ENCODE assay signal across 20 cellular contexts in genomic region chr3:197281849-197282248, GRCh38. TPM values are rescaled to one million over a fixed set of nuclear protein-coding genes. Genes with fewer than 3 reads are reported as not detected.
DNase-seq lines count a peak whose midpoint lies in the region; ATAC-seq, FAIRE-seq and TF ChIP-seq lines count a peak whose summit lies in the region.
"Had no signal": no experiment of that assay in that cellular context is flagged by ENCODE, and none has a peak within 500 bp of the region (broad histone marks: within the 10 kb centered on the region; RNA-seq: fewer than 3 reads in every experiment).

No MANE protein-coding gene starts in this region.

- H3K4me3 ChIP-seq in A673 (ENCODE audit: low read depth, low read length, poor library complexity, severe bottlenecking) (no peak overlapping the region), GM12878 (no peak overlapping the region)

- H3K27ac ChIP-seq in A673 (ENCODE audit: low read depth, low read length, poor library complexity, severe bottlenecking) (no peak overlapping the region), GM12878 (ENCODE audit: control insufficient read depth, insufficient read depth) (no peak overlapping the region)
- H3K27ac ChIP-seq: C4-2B had no signal

- no peak overlapping the region for H3K9ac ChIP-seq in GM12878 (ENCODE audit: control insufficient read depth, insufficient read depth, low read length)

- H3K9me3 Mint-ChIP-seq in activated T-cell treated with anti-CD3 and anti-CD28 coated beads, Interleukin-2, amount 50 U/mL, for 72 hours = no peaks in the 10 kb centered on the region
- H3K9me3 Mint-ChIP-seq in activated CD8-positive, alpha-beta T cell treated with anti-CD3 and anti-CD28 coated beads, Interleukin-2, amount 10 ng/mL, durations not matched to agents 7 days and 5 days (ENCODE audit: insufficient read depth) = no peaks in the 10 kb centered on the region
- H3K9me3 Mint-ChIP-seq: CD4-positive, alpha-beta memory T cell had no signal

- no peaks in the 10 kb centered on the region for H4K20me1 ChIP-seq in GM12878 (ENCODE audit: control insufficient read depth, insufficient read depth)

- no peak overlapping the region for H3K4me3 Mint-ChIP-seq in activated T-cell treated with anti-CD3 and anti-CD28 coated beads, Interleukin-2, amount 50 U/mL, for 72 hours
- H3K4me3 Mint-ChIP-seq in activated CD8-positive, alpha-beta T cell treated with anti-CD3 and anti-CD28 coated beads, Interleukin-2, amount 10 ng/mL, durations not matched to agents 7 days and 5 days = no peak overlapping the region
- H3K4me3 Mint-ChIP-seq: CD4-positive, alpha-beta memory T cell had no signal

- SMC1A ChIA-PET in GM12878 (lab: Charles Lee; ENCODE audit: uncharacterized antibody, unreplicated experiment) = interaction anchor here (1.1 to 1.2 kb wide), 3 partner anchors 10 to 220 kb away, joined by 3 read pairs; no protein-coding TSS in a partner anchor

- peaks cover 8 to 30% of the 10 kb centered on the region in 2 donors for H3K36me3 Mint-ChIP-seq in activated T-cell treated with anti-CD3 and anti-CD28 coated beads, Interleukin-2, amount 50 U/mL, for 72 hours (ENCODE audit: insufficient read depth in 2 of 2)
- peaks cover 48% of the 10 kb centered on the region for H3K36me3 Mint-ChIP-seq in activated CD8-positive, alpha-beta T cell treated with anti-CD3 and anti-CD28 coated beads, Interleukin-2, amount 10 ng/mL, durations not matched to agents 7 days and 5 days (ENCODE audit: low read depth)

- intact Hi-C loops in A673 (cut with micrococcal nuclease; ENCODE audit: unreplicated experiment) (no loop called here), GM12878 (cut with micrococcal nuclease; ENCODE audit: unreplicated experiment) (no loop called here), posterior cingulate gyrus (cut with DNase I) (no loop called here)

- H3K4me1 Mint-ChIP-seq in activated T-cell treated with anti-CD3 and anti-CD28 coated beads, Interleukin-2, amount 50 U/mL, for 72 hours (ENCODE audit: low read depth) = peaks cover 13% of the 10 kb centered on the region
- peaks cover 3% of the 10 kb centered on the region for H3K4me1 Mint-ChIP-seq in activated CD8-positive, alpha-beta T cell treated with anti-CD3 and anti-CD28 coated beads, Interleukin-2, amount 10 ng/mL, durations not matched to agents 7 days and 5 days (ENCODE audit: low read depth)

- no peaks in the 10 kb centered on the region for H3K27me3 Mint-ChIP-seq in activated T-cell treated with anti-CD3 and anti-CD28 coated beads, Interleukin-2, amount 50 U/mL, for 72 hours (ENCODE audit: low read depth)
- no peaks in the 10 kb centered on the region for H3K27me3 Mint-ChIP-seq in activated CD8-positive, alpha-beta T cell treated with anti-CD3 and anti-CD28 coated beads, Interleukin-2, amount 10 ng/mL, durations not matched to agents 7 days and 5 days (ENCODE audit: low read depth)
- H3K27me3 Mint-ChIP-seq: CD4-positive, alpha-beta memory T cell had no signal

- BruUV-seq in A673 (replicated peaks; lab: Mats Ljungman, UMichigan) (TSS peak; percentile 1), GM12878 (replicated peaks; lab: Mats Ljungman, UMichigan) (TSS peak; percentile 18)

- FAIRE-seq in H54 (lab: Jason Lieb, UNC) (peak; percentile 89), GM12878 (lab: Jason Lieb, UNC) (no peak)
- FAIRE-seq: A204.1, D721Med, GM12892, GM19239, HTR-8/SVneo had no signal

- H3K4me1 ChIP-seq in A673 (ENCODE audit: insufficient read depth, low read length, poor library complexity, severe bottlenecking) = peaks cover 9% of the 10 kb centered on the region
- no peaks in the 10 kb centered on the region for H3K4me1 ChIP-seq in GM12878 (ENCODE audit: control insufficient read depth, insufficient read depth, low read length)
- H3K4me1 ChIP-seq: BE2C had no signal

- DNase-seq in activated T-cell treated with anti-CD3 and anti-CD28 coated beads, Interleukin-2, amount 50 U/mL, for 72 hours = no peak
- no peak for DNase-seq in activated T-cell treated with anti-CD3 and anti-CD28 coated beads, Interleukin-2, amount 50 U/mL, for 48 hours
- DNase-seq in A673 (ENCODE audit: low spot score) = no peak
- no peak for DNase-seq in H54 (ENCODE audit: insufficient read length, low spot score)
- DNase-seq in GM12878 (ENCODE audit: low read depth, low spot score) = no peak
- no peak for DNase-seq in activated CD8-positive, alpha-beta T cell treated with anti-CD3 and anti-CD28 coated beads, Interleukin-2, amount 10 ng/mL, durations not matched to agents 7 days and 5 days
- DNase-seq in posterior cingulate gyrus = no peak
- DNase-seq: BE2C; CD4-positive, alpha-beta memory T cell; DMS153; DMS79 treated with DMSO at 0.1 percent for 48 hours; EL; GOT3; HCEC 1CT had no signal

- no peak for TF ChIP-seq EP300 in GM12878 (IDR thresholded peaks at IDR 0.05; ENCODE audit: borderline replicate concordance in 1 of 2, control insufficient read depth in 1 of 2, low read depth in 2 of 2, low read length in 2 of 2)

- peaks cover 13% of the 10 kb centered on the region for H3K79me2 ChIP-seq in GM12878 (ENCODE audit: control insufficient read depth, insufficient read depth, low read length)

- no peak for TF ChIP-seq CTCF in A673 (conservative IDR thresholded peaks at IDR 0.05; ENCODE audit: low read depth, low read length)
- TF ChIP-seq CTCF in GM12878 (IDR thresholded peaks at IDR 0.05 in 2 of 3, conservative IDR thresholded peaks at IDR 0.05 in 1 of 3; ENCODE audit: control insufficient read depth in 2 of 3, extremely low read depth in 1 of 3, insufficient read depth in 1 of 3, low read depth in 3 of 3, low read length in 3 of 3) = no peak

- POLR2A ChIA-PET in A673 (lab: Charles Lee; ENCODE audit: low non-redundant PET) = no interaction called here
- POLR2A ChIA-PET in GM12878 (lab: Charles Lee) = no interaction called here
- POLR2A ChIA-PET in activated CD8-positive, alpha-beta T cell treated with anti-CD3 and anti-CD28 coated beads, Interleukin-2, amount 10 ng/mL, durations not matched to agents 7 days and 5 days (lab: Charles Lee) = no interaction called here

- H3K27me3 ChIP-seq in A673 (replicated peaks; ENCODE audit: insufficient read depth, low read depth, low read length, poor library complexity) (no peaks in the 10 kb centered on the region), GM12878 (replicated peaks in 1 of 2; ENCODE audit: control insufficient read depth in 2 of 2, insufficient read depth in 2 of 2, low read length in 1 of 2) (no peaks in the 10 kb centered on the region)
- H3K27me3 ChIP-seq: BE2C had no signal

- whole genome bisulfite sequencing in GM12878 (ENCODE audit: insufficient coverage, insufficient replicate concordance, low lambda C conversion rate, missing lambda C conversion rate) = 100% methylated on average over 1 of the region's 1 CpG

- peak overlapping the region; percentile 1 for H3K27ac Mint-ChIP-seq in activated T-cell treated with anti-CD3 and anti-CD28 coated beads, Interleukin-2, amount 50 U/mL, for 72 hours
- no peak overlapping the region for H3K27ac Mint-ChIP-seq in activated CD8-positive, alpha-beta T cell treated with anti-CD3 and anti-CD28 coated beads, Interleukin-2, amount 10 ng/mL, durations not matched to agents 7 days and 5 days

- H2AFZ ChIP-seq in GM12878 (ENCODE audit: control insufficient read depth, low read depth, low read length) = no peak overlapping the region

- H3K9me3 ChIP-seq in A673 (ENCODE audit: low read depth, low read length, poor library complexity, severe bottlenecking) (no peaks in the 10 kb centered on the region), GM12878 (replicated peaks; ENCODE audit: control insufficient read depth, insufficient read depth, low read length) (no peaks in the 10 kb centered on the region; the same call in 1 of the 3 replicates)
- H3K9me3 ChIP-seq: BE2C had no signal

- RAD21 ChIA-PET in GM12878 (lab: Charles Lee; ENCODE audit: unreplicated experiment) = no interaction called here

- no peak for ATAC-seq in activated T-cell treated with anti-CD3 and anti-CD28 coated beads, Interleukin-2, amount 50 U/mL, for 72 hours (replicated peaks in 1 of 2)
- ATAC-seq in GM12878 = no peak
- ATAC-seq in activated CD8-positive, alpha-beta T cell treated with anti-CD3 and anti-CD28 coated beads, Interleukin-2, amount 10 ng/mL, durations not matched to agents 7 days and 5 days = no peak

- no peak for TF ChIP-seq POLR2A in H54 (IDR thresholded peaks at IDR 0.05; ENCODE audit: low read depth, low read length)
- TF ChIP-seq POLR2A in GM12878 (IDR thresholded peaks at IDR 0.05; ENCODE audit: low read depth, low read length) = no peak

- no peak overlapping the region for H3K4me2 ChIP-seq in GM12878 (ENCODE audit: control insufficient read depth, insufficient read depth)

- TF ChIP-seq RAD21 in GM12878 (IDR thresholded peaks at IDR 0.05; ENCODE audit: insufficient read depth, low read depth, low read length) = no peak

- in situ Hi-C loops in GM12878 (cut with MboI) = no loop called here

- CTCF ChIA-PET in A673 (lab: Charles Lee) (no interaction called here), GM12878 (lab: Yijun Ruan, JAX) (interaction anchor here (1.1 to 2.0 kb wide), 3 partner anchors 20 to 317 kb away, joined by 4 to 9 read pairs (median 5); no protein-coding TSS in a partner anchor)
- CTCF ChIA-PET in activated CD8-positive, alpha-beta T cell treated with anti-CD3 and anti-CD28 coated beads, Interleukin-2, amount 10 ng/mL, durations not matched to agents 7 days and 5 days (lab: Charles Lee) = interaction anchor here (2.4 kb wide), 1 partner anchor 25 kb away, joined by 12 read pairs; no protein-coding TSS in a partner anchor

- peaks cover 58% of the 10 kb centered on the region for H3K36me3 ChIP-seq in A673 (ENCODE audit: insufficient read depth, low read length, poor library complexity, severe bottlenecking)
- H3K36me3 ChIP-seq in GM12878 (ENCODE audit: control insufficient read depth in 2 of 2, insufficient read depth in 2 of 2, low read length in 1 of 2) = peaks cover 3 to 9% of the 10 kb centered on the region in 2 experiments

RNA-seq across cellular contexts. Expression of gene DLG1, which starts 16.6 kb away (rescaled TPM):
- 10 to 100 TPM; 70.3 to 70.8 TPM for total RNA-seq in activated T-cell treated with anti-CD3 and anti-CD28 coated beads, Interleukin-2, amount 50 U/mL, for 72 hours
- total RNA-seq in A673 (2021) (107 TPM in 2 replicates), GM12878 (2014; rRNA removed) (44.8 and 51.9 TPM in 2 replicates), GM12878 (2014; rRNA removed; fragmentation: Illumina TruSeq; extraction: Trizol) (52.0 and 55.7 TPM in 2 replicates), GM12878 (2021) (60.6 and 62.4 TPM in 2 replicates)
- 221 and 244 TPM in 2 replicates for total RNA-seq in GM12878 (2013; cell fraction: nucleolus; rRNA removed)
- 17.7 TPM for polyA plus RNA-seq in GM12878 (2011; ENCODE audit: low read depth)
- polyA plus RNA-seq in GM12878 (2011; rRNA removed) (35.8 and 49.9 TPM in 2 replicates), GM12878 (2014; fragmentation: Illumina TruSeq; extraction: Trizol) (63.1 and 85.3 TPM in 2 replicates), GM12878 (2014; fragmentation: Nextera tagmentation; extraction: Ambion mirVana) (10 to 100 TPM in 1 of 2 experiments, 1 to 10 TPM in 1; 9.2 to 10.0 TPM), GM12878 (2014; rRNA removed) (31.4 and 32.1 TPM in 2 replicates), GM12878 (2016; fragmentation: Nextera tagmentation; extraction: Ambion mirVana) (10 to 100 TPM; 40.1 to 40.2 TPM)
- 9.7 and 15.1 TPM in 2 replicates for polyA plus RNA-seq in GM12878 (2011; cell fraction: cytosol; rRNA removed)
- 34.9 and 36.7 TPM in 2 replicates for polyA plus RNA-seq in GM12878 (2011; cell fraction: nucleus; rRNA removed)
- polyA plus RNA-seq in GM12878 (2012) = 26.2 and 28.2 TPM in 2 replicates
- 42.0 and 54.8 TPM in 2 replicates for polyA minus RNA-seq in GM12878 (2011; rRNA and poly(A)+ RNA removed)
- polyA minus RNA-seq in GM12878 (2011; cell fraction: cytosol; rRNA and poly(A)+ RNA removed) = 14.3 and 17.5 TPM in 2 replicates
- polyA minus RNA-seq in GM12878 (2011; cell fraction: nucleus; rRNA and poly(A)+ RNA removed) = 60.3 and 99.5 TPM in 2 replicates
- 10 to 100 TPM; 72.2 to 76.6 TPM for total RNA-seq in activated CD8-positive, alpha-beta T cell treated with anti-CD3 and anti-CD28 coated beads, Interleukin-2, amount 10 ng/mL, durations not matched to agents 7 days and 5 days
